Comparison of ENCODE assay signal across 8 cellular contexts in the genomic region with DNA sequence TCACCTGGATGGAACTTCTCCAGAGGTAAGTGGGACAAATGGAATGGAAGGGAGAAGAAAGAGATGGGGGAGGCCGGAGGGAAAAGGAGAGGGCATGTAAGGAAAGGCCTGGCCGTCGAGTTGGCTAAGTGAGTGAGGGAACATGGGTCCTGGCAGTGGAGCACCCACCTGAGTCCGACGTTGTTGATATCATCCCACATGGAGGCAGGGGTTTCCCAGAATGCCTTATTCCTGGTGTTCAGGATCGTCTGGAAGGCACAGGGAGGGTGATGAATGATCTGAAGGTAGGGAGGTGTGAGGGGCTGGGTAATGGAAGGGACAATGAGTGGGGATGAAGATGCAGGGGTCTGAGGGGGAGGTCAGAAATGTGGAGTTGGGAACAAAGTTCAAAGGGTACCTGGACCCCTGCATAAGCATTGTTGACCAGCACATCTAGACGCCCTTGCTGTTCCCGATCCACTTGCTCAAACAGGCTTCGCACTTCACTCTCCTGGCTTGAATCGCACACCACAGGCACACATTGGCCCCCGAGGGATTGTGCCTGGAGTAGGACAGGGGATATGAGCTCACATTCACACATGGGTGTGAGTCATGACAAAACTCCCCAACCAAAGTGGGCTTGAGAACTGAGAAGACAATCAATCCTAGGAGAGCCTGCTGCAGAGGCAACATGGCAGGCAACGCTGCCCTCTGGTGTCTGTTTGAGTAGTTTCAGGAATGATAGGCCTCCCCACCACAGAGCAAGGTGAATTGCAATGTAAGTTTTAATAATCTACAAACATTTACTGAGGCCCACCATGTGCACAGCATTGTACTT. TPM values are rescaled to one million over a fixed set of nuclear protein-coding genes. Genes with fewer than 3 reads are reported as not detected.
DNase-seq lines count a peak whose midpoint lies in the region; ATAC-seq and TF ChIP-seq lines count a peak whose summit lies in the region.

No MANE protein-coding gene starts in this region.

- intact Hi-C loops in psoas muscle (cut with DNase I), result loop anchor here in 1 of 2 donors (1.0 kb wide), 1 partner anchor 53 kb away; no protein-coding TSS in a partner anchor

- no peak overlapping the region for H3K4me3 ChIP-seq in psoas muscle

- peaks cover 27% of the 10 kb centered on the region for H3K4me1 ChIP-seq in psoas muscle

- H3K36me3 ChIP-seq in psoas muscle (ENCODE audit: insufficient read depth in 1 of 2, low read depth in 1 of 2), result peaks cover 0 to 44% of the 10 kb centered on the region in 2 donors

- peak; percentile 35 for ATAC-seq in GM21619 (IDR thresholded peaks at IDR 0.05; ENCODE audit: unreplicated experiment)
- ATAC-seq in psoas muscle, result peak; percentile 61 to 70 (median 68)

- H3K27me3 ChIP-seq in psoas muscle (ENCODE audit: insufficient read depth in 3 of 3, low read length in 2 of 3), result no peaks in the 10 kb centered on the region

- H3K9me3 Mint-ChIP-seq in activated naive CD4-positive, alpha-beta T cell treated with anti-CD3 and anti-CD28 coated beads, Interleukin-2, amount 50 U/mL, for 24 hours, result no peaks in the 10 kb centered on the region
- peaks cover 11% of the 10 kb centered on the region for H3K9me3 Mint-ChIP-seq in glutamatergic neuron (ENCODE audit: unreplicated experiment)

- H3K27ac Mint-ChIP-seq in activated naive CD4-positive, alpha-beta T cell treated with anti-CD3 and anti-CD28 coated beads, Interleukin-2, amount 50 U/mL, for 24 hours, result peak overlapping the region; percentile 98
- H3K27ac Mint-ChIP-seq in glutamatergic neuron (ENCODE audit: unreplicated experiment), result no peak overlapping the region

- H3K4me3 Mint-ChIP-seq in activated naive CD4-positive, alpha-beta T cell treated with anti-CD3 and anti-CD28 coated beads, Interleukin-2, amount 50 U/mL, for 24 hours, result peak overlapping the region; percentile 69
- no peak overlapping the region for H3K4me3 Mint-ChIP-seq in glutamatergic neuron (ENCODE audit: unreplicated experiment)

- H3K9me3 ChIP-seq in psoas muscle, result no peaks in the 10 kb centered on the region

- H3K4me1 Mint-ChIP-seq in activated naive CD4-positive, alpha-beta T cell treated with anti-CD3 and anti-CD28 coated beads, Interleukin-2, amount 50 U/mL, for 24 hours, result peaks cover 45% of the 10 kb centered on the region
- peaks cover 7% of the 10 kb centered on the region for H3K4me1 Mint-ChIP-seq in glutamatergic neuron (ENCODE audit: low read depth, unreplicated experiment)

- DNase-seq in DMS53 treated with DMSO at 0.1 percent for 48 hours (lab: John Stamatoyannopoulos, UW; ENCODE audit: unreplicated experiment) (peak; percentile 23), Kasumi-1 (lab: John Stamatoyannopoulos, UW) (peak; percentile 82 to 87), SK-MEL-5 (ENCODE audit: low read depth, low spot score) (peak; percentile 72), glutamatergic neuron (peak; percentile 67), psoas muscle (peak; percentile 56 to 67), OCI-M2 (lab: John Stamatoyannopoulos, UW; ENCODE audit: unreplicated experiment) (no peak)

- in situ Hi-C loops in SK-MEL-5 (cut with HindIII; ENCODE audit: low pct_unique_long_range_greater_than_20kb, low sequenced_read_pairs), result no loop called here

- TF ChIP-seq CTCF in glutamatergic neuron (IDR thresholded peaks at IDR 0.05; ENCODE audit: partially characterized antibody, unreplicated experiment) (peak; percentile 52), psoas muscle (IDR thresholded peaks at IDR 0.05) (peak; percentile 68)

- no peaks in the 10 kb centered on the region for H3K27me3 Mint-ChIP-seq in activated naive CD4-positive, alpha-beta T cell treated with anti-CD3 and anti-CD28 coated beads, Interleukin-2, amount 50 U/mL, for 24 hours
- H3K27me3 Mint-ChIP-seq in glutamatergic neuron (ENCODE audit: unreplicated experiment), result peaks cover 9% of the 10 kb centered on the region

- 54 to 60% (median 60%) methylated on average over 12 of the region's 12 CpGs for WGBS in psoas muscle, 3 donors

- H3K36me3 Mint-ChIP-seq in activated naive CD4-positive, alpha-beta T cell treated with anti-CD3 and anti-CD28 coated beads, Interleukin-2, amount 50 U/mL, for 24 hours, result peaks cover 12% of the 10 kb centered on the region
- H3K36me3 Mint-ChIP-seq in glutamatergic neuron (ENCODE audit: unreplicated experiment), result no peaks in the 10 kb centered on the region

- no peak overlapping the region for H3K27ac ChIP-seq in psoas muscle

RNA-seq across cellular contexts. Expression of gene DHRS1, which starts 3.0 kb away (rescaled TPM):
- 0.82 and 3.8 TPM in 2 replicates for total RNA-seq in SK-MEL-5 (2014; rRNA removed; shearing (Covaris generic))
- polyA plus RNA-seq in SK-MEL-5 (2015; cell fraction: cytosol; rRNA removed), result 2.8 and 5.7 TPM in 2 replicates
- polyA plus RNA-seq in SK-MEL-5 (2015; cell fraction: nucleus; rRNA removed), result 48.2 and 59.4 TPM in 2 replicates
- total RNA-seq in glutamatergic neuron (ENCODE audit: unreplicated experiment) (25.1 TPM), psoas muscle (1 to 10 TPM; 1.9 to 3.4 (median 2.7) TPM)
- 1 to 10 TPM; 1.5 to 6.4 (median 3.4) TPM for polyA plus RNA-seq in psoas muscle

RNA-seq across cellular contexts. Expression of gene NOP9, which starts 3.1 kb away (rescaled TPM):
- 22.9 and 25.1 TPM in 2 replicates for total RNA-seq in SK-MEL-5 (2014; rRNA removed; shearing (Covaris generic))
- 14.5 and 15.9 TPM in 2 replicates for polyA plus RNA-seq in SK-MEL-5 (2015; cell fraction: cytosol; rRNA removed)
- 29.1 and 43.5 TPM in 2 replicates for polyA plus RNA-seq in SK-MEL-5 (2015; cell fraction: nucleus; rRNA removed)
- total RNA-seq in glutamatergic neuron (ENCODE audit: unreplicated experiment), result 29.2 TPM
- total RNA-seq in psoas muscle, result 10 to 100 TPM; 36.7 to 38.8 (median 37.7) TPM
- polyA plus RNA-seq in psoas muscle, result 10 to 100 TPM; 11.4 to 29.8 (median 16.1) TPM

RNA-seq across cellular contexts. Expression of gene CIDEB, which starts 11.2 kb away (rescaled TPM):
- total RNA-seq in SK-MEL-5 (2014; rRNA removed; shearing (Covaris generic)), result 0.35 and 0.48 TPM in 2 replicates
- not detected in 2 replicates for polyA plus RNA-seq in SK-MEL-5 (2015; cell fraction: cytosol; rRNA removed)
- not detected in 2 replicates for polyA plus RNA-seq in SK-MEL-5 (2015; cell fraction: nucleus; rRNA removed)
- total RNA-seq in glutamatergic neuron (ENCODE audit: unreplicated experiment) (1.8 TPM), psoas muscle (1 to 10 TPM in 3 of 4 donors, under 1 TPM in 1; 0.95 to 2.5 (median 1.8) TPM)
- 1 to 10 TPM; 1.2 to 2.1 (median 1.3) TPM for polyA plus RNA-seq in psoas muscle

RNA-seq across cellular contexts. Expression of gene LTB4R2, which starts 13.4 kb away (rescaled TPM):
- 2.3 and 3.2 TPM in 2 replicates for total RNA-seq in SK-MEL-5 (2014; rRNA removed; shearing (Covaris generic))
- 1.5 and 1.8 TPM in 2 replicates for polyA plus RNA-seq in SK-MEL-5 (2015; cell fraction: cytosol; rRNA removed)
- 73.4 and 99.3 TPM in 2 replicates for polyA plus RNA-seq in SK-MEL-5 (2015; cell fraction: nucleus; rRNA removed)
- total RNA-seq in glutamatergic neuron (ENCODE audit: unreplicated experiment) (8.9 TPM), psoas muscle (1 to 10 TPM in 3 of 4 donors, under 1 TPM in 1; 0.96 to 2.3 (median 1.7) TPM)
- under 1 TPM; 0.08 to 0.57 (median 0.32) TPM for polyA plus RNA-seq in psoas muscle

RNA-seq across cellular contexts. Expression of gene LTB4R, which starts 14.8 kb away (rescaled TPM):
- total RNA-seq in SK-MEL-5 (2014; rRNA removed; shearing (Covaris generic)), result 0.98 and 1.7 TPM in 2 replicates
- 1.00 and 3.5 TPM in 2 replicates for polyA plus RNA-seq in SK-MEL-5 (2015; cell fraction: cytosol; rRNA removed)
- 74.7 and 77.8 TPM in 2 replicates for polyA plus RNA-seq in SK-MEL-5 (2015; cell fraction: nucleus; rRNA removed)
- total RNA-seq in glutamatergic neuron (ENCODE audit: unreplicated experiment) (7.1 TPM), psoas muscle (1 to 10 TPM; 1.1 to 2.1 (median 2.0) TPM)
- 1 to 10 TPM in 1 of 3 donors, under 1 TPM in 2; 0.35 to 2.0 (median 0.65) TPM for polyA plus RNA-seq in psoas muscle
